In genomic region chr17:42578282-42578869, GRCh38 we compare ENCODE assay signal across 8 cellular contexts. TPM values are rescaled to one million over a fixed set of nuclear protein-coding genes. Genes with fewer than 3 reads are reported as not detected.
DNase-seq lines count a peak whose midpoint lies in the region; ATAC-seq and TF ChIP-seq lines count a peak whose summit lies in the region.

No MANE protein-coding gene starts in this region.

- peaks cover 66% of the 10 kb centered on the region for H3K36me3 Mint-ChIP-seq in CD8-positive, alpha-beta T cell
- peaks cover 57% of the 10 kb centered on the region for H3K36me3 Mint-ChIP-seq in stimulated activated memory B cell treated with anti-CD40 and anti-IgM and Interleukin-4, amounts not matched to agents 10 μg/mL and 1 μg/mL and 100 μg/mL, for 72 hours

- peak; percentile 63 for ATAC-seq in CD8-positive, alpha-beta T cell
- ATAC-seq in GM21381 (IDR thresholded peaks at IDR 0.05; ENCODE audit: unreplicated experiment): peak; percentile 45
- ATAC-seq in mucosa of descending colon: peak; percentile 72
- ATAC-seq in stimulated activated memory B cell treated with anti-CD40 and anti-IgM and Interleukin-4, amounts not matched to agents 10 μg/mL and 1 μg/mL and 100 μg/mL, for 72 hours: peak; percentile 74

- TF ChIP-seq POLR2A in erythroblast (IDR thresholded peaks at IDR 0.05; ENCODE audit: low read length): no peak

- no peaks in the 10 kb centered on the region for H3K27me3 ChIP-seq in CD8-positive, alpha-beta T cell (ENCODE audit: insufficient read depth, low read length)
- no peaks in the 10 kb centered on the region for H3K27me3 ChIP-seq in NT2/D1 (ENCODE audit: insufficient read depth, insufficient read length)

- H3K9me3 ChIP-seq in CD8-positive, alpha-beta T cell (ENCODE audit: low read length): no peaks in the 10 kb centered on the region
- no peaks in the 10 kb centered on the region for H3K9me3 ChIP-seq in NT2/D1 (ENCODE audit: insufficient read depth, low read length)
- H3K9me3 ChIP-seq in mucosa of descending colon: no peaks in the 10 kb centered on the region

- H3K36me3 ChIP-seq in CD8-positive, alpha-beta T cell (ENCODE audit: insufficient read depth, low read length): peaks cover 27% of the 10 kb centered on the region
- H3K36me3 ChIP-seq in NT2/D1 (ENCODE audit: insufficient read depth, insufficient read length, low read length) (peaks cover 74% of the 10 kb centered on the region), mucosa of descending colon (ENCODE audit: low read depth) (peaks cover 5% of the 10 kb centered on the region)

- H3K9me3 Mint-ChIP-seq in CD8-positive, alpha-beta T cell: no peaks in the 10 kb centered on the region
- no peaks in the 10 kb centered on the region for H3K9me3 Mint-ChIP-seq in stimulated activated memory B cell treated with anti-CD40 and anti-IgM and Interleukin-4, amounts not matched to agents 10 μg/mL and 1 μg/mL and 100 μg/mL, for 72 hours

- POLR2A ChIA-PET in CD8-positive, alpha-beta T cell (lab: Charles Lee): interaction anchor here (0.5 to 4.3 kb wide), 24 partner anchors 9 to 439 kb away, joined by 3 to 26 read pairs (median 4); partner anchors contain the start of genes MLX, RAMP2, RETREG3 and RPL27

- peak overlapping the region; percentile 97 for H3K9ac ChIP-seq in NT2/D1 (ENCODE audit: insufficient read length, low read depth)

- H3K27me3 Mint-ChIP-seq in CD8-positive, alpha-beta T cell (ENCODE audit: low read depth): no peaks in the 10 kb centered on the region
- no peaks in the 10 kb centered on the region for H3K27me3 Mint-ChIP-seq in stimulated activated memory B cell treated with anti-CD40 and anti-IgM and Interleukin-4, amounts not matched to agents 10 μg/mL and 1 μg/mL and 100 μg/mL, for 72 hours

- peak overlapping the region; percentile 76 for H3K27ac ChIP-seq in CD8-positive, alpha-beta T cell (ENCODE audit: low read depth, low read length)

- H3K4me1 ChIP-seq in CD8-positive, alpha-beta T cell (ENCODE audit: insufficient read depth, low read length): peaks cover 15% of the 10 kb centered on the region
- H3K4me1 ChIP-seq in NT2/D1 (ENCODE audit: insufficient read depth, insufficient read length) (no peaks in the 10 kb centered on the region), mucosa of descending colon (ENCODE audit: low read depth) (peaks cover 17% of the 10 kb centered on the region)

- H3K27ac Mint-ChIP-seq in CD8-positive, alpha-beta T cell: peak overlapping the region; percentile 94
- peak overlapping the region; percentile 86 for H3K27ac Mint-ChIP-seq in stimulated activated memory B cell treated with anti-CD40 and anti-IgM and Interleukin-4, amounts not matched to agents 10 μg/mL and 1 μg/mL and 100 μg/mL, for 72 hours

- TF ChIP-seq CTCF in CD8-positive, alpha-beta T cell (IDR thresholded peaks at IDR 0.05): peak; percentile 71
- TF ChIP-seq CTCF in mucosa of descending colon (IDR thresholded peaks at IDR 0.05): peak; percentile 29

- H3K4me1 Mint-ChIP-seq in CD8-positive, alpha-beta T cell (ENCODE audit: low read depth): peaks cover 29% of the 10 kb centered on the region
- peaks cover 54% of the 10 kb centered on the region for H3K4me1 Mint-ChIP-seq in stimulated activated memory B cell treated with anti-CD40 and anti-IgM and Interleukin-4, amounts not matched to agents 10 μg/mL and 1 μg/mL and 100 μg/mL, for 72 hours

- CTCF ChIA-PET in CD8-positive, alpha-beta T cell (lab: Charles Lee): interaction anchor here (0.6 to 3.1 kb wide), 42 partner anchors 9 to 262 kb away, joined by 3 to 48 read pairs (median 4); partner anchors contain the start of genes BECN1, CAVIN1, COASY and MLX

- DNase-seq in CD8-positive, alpha-beta T cell: peak in 6 of 7 experiments; percentile 38 to 75 (median 71)
- DNase-seq in HuH-7.5 (ENCODE audit: low spot score) (peak; percentile 82), NT2/D1 (ENCODE audit: low read depth, low spot score) (peak; percentile 76), activated T-cell treated with anti-CD3 and anti-CD28 coated beads for 4 hours (peak; percentile 70), erythroblast (lab: John Stamatoyannopoulos, UW) (peak; percentile 88 to 89), mucosa of descending colon (peak; percentile 79 to 92 (median 88))

- H3K4me3 Mint-ChIP-seq in CD8-positive, alpha-beta T cell: peak overlapping the region; percentile 99
- peak overlapping the region; percentile 82 for H3K4me3 Mint-ChIP-seq in stimulated activated memory B cell treated with anti-CD40 and anti-IgM and Interleukin-4, amounts not matched to agents 10 μg/mL and 1 μg/mL and 100 μg/mL, for 72 hours

- peak overlapping the region; percentile 98 for H3K4me3 ChIP-seq in CD8-positive, alpha-beta T cell (ENCODE audit: low read depth, low read length)
- H3K4me3 ChIP-seq in NT2/D1 (ENCODE audit: insufficient read length, low read depth): peak overlapping the region; percentile 94
- peak overlapping the region; percentile 53 for H3K4me3 ChIP-seq in mucosa of descending colon

- intact Hi-C loops in CD8-positive, alpha-beta T cell (cut with DNase I, micrococcal nuclease): loop anchor here (1.0 to 10.0 kb wide), 9 partner anchors 30 to 416 kb away; partner anchors contain the start of genes BECN1 (in 1 of the 2), EZH1 (in 1 of the 2) and RPL27 (in 1 of the 2)
- intact Hi-C loops in mucosa of descending colon (cut with DNase I, micrococcal nuclease): loop anchor here in 1 of 2 donors (10.0 kb wide), 1 partner anchor 96 kb away; the partner anchor contains the start of gene PLEKHH3

RNA-seq across cellular contexts. Expression of gene PSMC3IP, which starts 0.8 kb away (rescaled TPM):
- 1 to 10 TPM; 3.9 to 4.1 TPM for total RNA-seq in CD8-positive, alpha-beta T cell
- 1 to 10 TPM; 1.9 to 6.4 (median 3.1) TPM for total RNA-seq in mucosa of descending colon

RNA-seq across cellular contexts. Expression of gene MLX, which starts 11.5 kb away (rescaled TPM):
- total RNA-seq in CD8-positive, alpha-beta T cell: 10 to 100 TPM; 18.3 to 21.3 TPM
- total RNA-seq in mucosa of descending colon: 100 to 1,000 TPM in 2 of 3 donors, 10 to 100 TPM in 1; 69.6 to 110 (median 103) TPM

RNA-seq across cellular contexts. Expression of gene COASY, which starts 16.4 kb away (rescaled TPM):
- 10 to 100 TPM; 26.4 to 32.9 TPM for total RNA-seq in CD8-positive, alpha-beta T cell
- total RNA-seq in mucosa of descending colon: 10 to 100 TPM; 74.5 to 98.7 (median 87.8) TPM

RNA-seq across cellular contexts. Expression of gene HSD17B1, which starts 25.7 kb away (rescaled TPM):
- total RNA-seq in CD8-positive, alpha-beta T cell: under 1 TPM; 0.44 to 0.52 TPM
- 1 to 10 TPM; 1.5 to 2.5 (median 1.7) TPM for total RNA-seq in mucosa of descending colon

RNA-seq across cellular contexts. Expression of gene RETREG3, which starts 30.8 kb away (rescaled TPM):
- 10 to 100 TPM; 59.0 to 59.3 TPM for total RNA-seq in CD8-positive, alpha-beta T cell
- 10 to 100 TPM; 56.4 to 72.2 (median 67.1) TPM for total RNA-seq in mucosa of descending colon

Comparison
In these comparisons a context has a peak if more than half of its experiments do, and no peak if none do; other contexts are left out.
1. Peak in every context shown above with its lines: DNase-seq, ATAC-seq, H3K4me3 ChIP-seq and H3K27ac ChIP-seq.